Comparison of ENCODE assay signal across 19 cellular contexts in genomic region chr3:197308591-197308990, GRCh38. TPM values are rescaled to one million over a fixed set of nuclear protein-coding genes. Genes with fewer than 3 reads are reported as not detected.
DNase-seq lines count a peak whose midpoint lies in the region; FAIRE-seq and TF ChIP-seq lines count a peak whose summit lies in the region.
"Had no signal": no experiment of that assay in that cellular context is flagged by ENCODE, and none has a peak within 500 bp of the region (broad histone marks: within the 10 kb centered on the region; RNA-seq: fewer than 3 reads in every experiment).

No MANE protein-coding gene starts in this region.

- DNase-seq in AG20443 (ENCODE audit: low spot score) = peak; percentile 27
- peak; percentile 51 for DNase-seq in LHCN-M2 (ENCODE audit: low read depth)
- peak; percentile 61 for DNase-seq in bronchial epithelial cell (ENCODE audit: low read depth)
- DNase-seq in myocyte (ENCODE audit: low read depth) = peak; percentile 40
- no peak for DNase-seq in caudate nucleus (lab: John Stamatoyannopoulos, UW)
- no peak for DNase-seq in GF-D8 (lab: John Stamatoyannopoulos, UW)
- DNase-seq in DMS153 treated with DMSO at 0.1 percent for 48 hours (lab: John Stamatoyannopoulos, UW; ENCODE audit: unreplicated experiment) = no peak
- no peak for DNase-seq in stimulated activated CD4-positive, alpha-beta T cell treated with anti-CD3 and anti-CD28 coated beads, Interleukin-4, amount 100 ng/mL, for 24 hours
- DNase-seq: activated CD8-positive, alpha-beta T cell treated with anti-CD3 and anti-CD28 coated beads, Interleukin-2, amount 10 ng/mL, durations not matched to agents 7 days and 5 days; adrenal gland; CD8-positive, alpha-beta T cell; NCI-H1048; NCI-H526; T-helper 1 cell had no signal

- H3K4me3 ChIP-seq in bronchial epithelial cell (ENCODE audit: low read depth, low read length) = no peak overlapping the region
- H3K4me3 ChIP-seq: GM12878, ovary, tibial nerve had no signal

- no peaks in the 10 kb centered on the region for H3K27me3 ChIP-seq in bronchial epithelial cell (ENCODE audit: control insufficient read depth, insufficient read depth, low read length)
- H3K27me3 ChIP-seq: adrenal gland, foreskin keratinocyte, ovary, tibial nerve had no signal

- no peaks in the 10 kb centered on the region for H3K36me3 ChIP-seq in bronchial epithelial cell (ENCODE audit: control insufficient read depth, insufficient read depth, low read length)
- H3K36me3 ChIP-seq: adrenal gland, ovary, tibial nerve had no signal

- no peak for FAIRE-seq in bronchial epithelial cell (lab: Jason Lieb, UNC)
- FAIRE-seq: GM12878 had no signal

- TF ChIP-seq CTCF in bronchial epithelial cell (IDR thresholded peaks at IDR 0.05; ENCODE audit: insufficient read depth, low read length, severe bottlenecking) = no peak

- H3K27ac ChIP-seq in caudate nucleus (ENCODE audit: low read depth, low read length) = no peak overlapping the region
- H3K27ac ChIP-seq: foreskin keratinocyte, HL-60 had no signal

RNA-seq across cellular contexts. Expression of gene DLG1, which starts 10.2 kb away (rescaled TPM):
- 107 and 110 TPM in 2 replicates for total RNA-seq in LHCN-M2 (2014; rRNA removed)
- polyA plus RNA-seq in LHCN-M2 (2012) = 59.4 TPM
- 66.6 and 97.4 TPM in 2 replicates for total RNA-seq in bronchial epithelial cell
- 76.9 and 80.7 TPM in 2 replicates for total RNA-seq in myocyte
- polyA plus RNA-seq in myocyte (2012) = 60.3 TPM

Comparison
In these comparisons a context has a peak if more than half of its experiments do, and no peak if none do; other contexts are left out.
1. DNase-seq: peak in AG20443 (single experiment), LHCN-M2 (single experiment), bronchial epithelial cell (single experiment) and myocyte (single experiment); none in caudate nucleus (0 of 61), GF-D8 (single experiment), DMS153 treated with DMSO at 0.1 percent for 48 hours (single experiment) and stimulated activated CD4-positive, alpha-beta T cell treated with anti-CD3 and anti-CD28 coated beads, Interleukin-4, amount 100 ng/mL, for 24 hours (single experiment).